8 cellular contexts compared by ENCODE assay signal in genomic region chr2:48471048-48471474, GRCh38. TPM values are rescaled to one million over a fixed set of nuclear protein-coding genes. Genes with fewer than 3 reads are reported as not detected.
DNase-seq lines count a peak whose midpoint lies in the region; ATAC-seq, FAIRE-seq and TF ChIP-seq lines count a peak whose summit lies in the region.

No MANE protein-coding gene starts in this region.

- no peak for TF ChIP-seq EP300 in stomach (IDR thresholded peaks at IDR 0.05)

- 49 to 63% (median 58%) methylated on average over 4 of the region's 4 CpGs for WGBS in adrenal gland, 4 donors
- 39 to 46% (median 41%) methylated on average over 4 of the region's 4 CpGs for WGBS in stomach, 5 donors

- intact Hi-C loops in adrenal gland (cut with DNase I) (no loop called here), stomach (cut with DNase I; ENCODE audit: low total_unique reads) (no loop called here)

- no peak for ATAC-seq in stimulated activated naive CD8-positive, alpha-beta T cell treated with anti-CD3 and anti-CD28 coated beads, Interleukin-15, Interleukin-2, amounts not matched to agents 100 U/mL and 50 U/mL, for 24 hours
- ATAC-seq in HG03159 (IDR thresholded peaks at IDR 0.05; ENCODE audit: unreplicated experiment): no peak

- H3K36me3 ChIP-seq in adrenal gland (replicated peaks in 1 of 2) (peaks cover 0 to 25% of the 10 kb centered on the region in 2 donors), stomach (peaks cover 14 to 66% (median 51%) of the 10 kb centered on the region in 4 donors)

- FAIRE-seq in HTR-8/SVneo (lab: Jason Lieb, UNC): peak; percentile 74

- TF ChIP-seq CTCF in adrenal gland (IDR thresholded peaks at IDR 0.05) (peak; percentile 43 to 81 (median 70)), stomach (IDR thresholded peaks at IDR 0.05) (peak in 5 of 7 experiments; percentile 31 to 55 (median 37))

- peak; percentile 69 for DNase-seq in A172 (ENCODE audit: low spot score)
- peak; percentile 59 for DNase-seq in HTR-8/SVneo (ENCODE audit: insufficient read length, low spot score)
- DNase-seq in adrenal gland: peak in 3 of 7 donors; percentile 20 to 43 (median 36)
- DNase-seq in iPS DF 4.7 (ENCODE audit: extremely low read depth, low spot score): peak; percentile 49
- DNase-seq in stomach: no peak
- DNase-seq in stimulated activated naive CD8-positive, alpha-beta T cell treated with anti-CD3 and anti-CD28 coated beads, Interleukin-15, Interleukin-2, amounts not matched to agents 100 U/mL and 50 U/mL, for 24 hours: no peak
- DNase-seq in activated CD4-positive, alpha-beta T cell treated with anti-CD3 and anti-CD28 coated beads for 4 hours: no peak

- no peaks in the 10 kb centered on the region for H3K27me3 ChIP-seq in adrenal gland
- H3K27me3 ChIP-seq in stomach: no peaks in the 10 kb centered on the region

- H3K4me1 ChIP-seq in adrenal gland (replicated peaks in 1 of 2) (peaks cover 0 to 15% of the 10 kb centered on the region in 2 donors), stomach (peaks cover 0 to 28% (median 6%) of the 10 kb centered on the region in 4 donors)

- H3K9me3 ChIP-seq in adrenal gland (replicated peaks in 1 of 3) (no peaks in the 10 kb centered on the region), stomach (no peaks in the 10 kb centered on the region)

- peak overlapping the region in 1 of 5 donors; percentile 30 for H3K27ac ChIP-seq in adrenal gland
- H3K27ac ChIP-seq in stomach: peak overlapping the region in 2 of 5 donors; percentile 9 to 69

- H3K4me3 ChIP-seq in adrenal gland (no peak overlapping the region), stomach (no peak overlapping the region)

- TF ChIP-seq POLR2A in adrenal gland (IDR thresholded peaks at IDR 0.05) (no peak), stomach (IDR thresholded peaks at IDR 0.05) (no peak)

RNA-seq across cellular contexts. Expression of gene PPP1R21, which starts 30.5 kb away (rescaled TPM):
- total RNA-seq in A172 (2014; rRNA removed; shearing (Covaris generic)): 10.9 and 18.3 TPM in 2 replicates
- total RNA-seq in adrenal gland (10 to 100 TPM; 17.5 to 49.8 (median 31.6) TPM), stomach (100 to 1,000 TPM in 1 of 5 donors, 10 to 100 TPM in 3, 1 to 10 TPM in 1; 9.0 to 142 (median 37.9) TPM)
- polyA plus RNA-seq in adrenal gland (10 to 100 TPM; 18.7 to 51.1 (median 40.8) TPM), stomach (10 to 100 TPM; 12.3 to 24.1 (median 16.0) TPM)

RNA-seq across cellular contexts. Expression of gene STON1, which starts 58.9 kb away (rescaled TPM):
- 2.5 and 3.4 TPM in 2 replicates for total RNA-seq in A172 (2014; rRNA removed; shearing (Covaris generic))
- total RNA-seq in adrenal gland (10 to 100 TPM; 11.6 to 51.1 (median 18.8) TPM), stomach (100 to 1,000 TPM in 1 of 5 donors, 10 to 100 TPM in 4; 12.7 to 116 (median 41.4) TPM)
- polyA plus RNA-seq in adrenal gland (1 to 10 TPM; 4.6 to 7.2 (median 5.6) TPM), stomach (1 to 10 TPM; 5.5 to 6.9 (median 5.7) TPM)

Comparison
In these comparisons a context has a peak if more than half of its experiments do, and no peak if none do; other contexts are left out.
1. DNase-seq: peak in A172 (single experiment), HTR-8/SVneo (single experiment) and iPS DF 4.7 (single experiment); none in stomach (single experiment), stimulated activated naive CD8-positive, alpha-beta T cell treated with anti-CD3 and anti-CD28 coated beads, Interleukin-15, Interleukin-2, amounts not matched to agents 100 U/mL and 50 U/mL, for 24 hours (single experiment) and activated CD4-positive, alpha-beta T cell treated with anti-CD3 and anti-CD28 coated beads for 4 hours (0 of 2).